In genomic region chr17:15384142-15384803, GRCh38 we compare ENCODE assay signal across 10 cellular contexts. TPM values are rescaled to one million over a fixed set of nuclear protein-coding genes. Genes with fewer than 3 reads are reported as not detected.
DNase-seq lines count a peak whose midpoint lies in the region; ATAC-seq, FAIRE-seq and TF ChIP-seq lines count a peak whose summit lies in the region.
"Had no signal": no experiment of that assay in that cellular context is flagged by ENCODE, and none has a peak within 500 bp of the region (broad histone marks: within the 10 kb centered on the region; RNA-seq: fewer than 3 reads in every experiment).

No MANE protein-coding gene starts in this region.

- no peak overlapping the region for H3K4me3 ChIP-seq in GM23338
- peak overlapping the region in 1 of 3 experiments; percentile 12 for H3K4me3 ChIP-seq in keratinocyte (ENCODE audit: control insufficient read depth in 2 of 3, extremely low read depth in 1 of 3, insufficient read depth in 2 of 3, low read depth in 1 of 3, low read length in 3 of 3)
- peak overlapping the region in 2 of 7 experiments; percentile 2 to 17 for H3K4me3 ChIP-seq in skin epidermis

- no peak overlapping the region for H3K9ac ChIP-seq in keratinocyte (ENCODE audit: control insufficient read depth, extremely low read depth, insufficient read depth, low read length)

- H3K4me1 ChIP-seq in GM23338 (ENCODE audit: insufficient read depth), result peaks cover 10% of the 10 kb centered on the region
- peaks cover 2% of the 10 kb centered on the region for H3K4me1 ChIP-seq in keratinocyte (ENCODE audit: control insufficient read depth, extremely low read depth, insufficient read depth, low read length)

- H3K9me3 Mint-ChIP-seq in GM23338, result no peaks in the 10 kb centered on the region

- H3K9me1 ChIP-seq in keratinocyte (ENCODE audit: control insufficient read depth, extremely low read depth, insufficient read depth, low read length), result no peaks in the 10 kb centered on the region

- H3K4me1 Mint-ChIP-seq in GM23338, result peaks cover 10% of the 10 kb centered on the region

- ATAC-seq in GM23338 (no peak), HG02623 (IDR thresholded peaks at IDR 0.05; ENCODE audit: unreplicated experiment) (no peak), GM19023 (IDR thresholded peaks at IDR 0.05; ENCODE audit: unreplicated experiment) (no peak)
- ATAC-seq: Panc1 had no signal

- H4K20me1 ChIP-seq in GM23338 (replicated peaks; ENCODE audit: insufficient read depth), result no peaks in the 10 kb centered on the region
- H4K20me1 ChIP-seq in keratinocyte (ENCODE audit: control insufficient read depth, extremely low read depth, insufficient read depth, low read length), result no peaks in the 10 kb centered on the region

- peaks cover 2% of the 10 kb centered on the region for H3K27me3 Mint-ChIP-seq in GM23338 (ENCODE audit: insufficient read depth, low read depth, poor library complexity)

- peak; percentile 15 for DNase-seq in GM23338 (ENCODE audit: low spot score)
- DNase-seq in caudate nucleus (lab: John Stamatoyannopoulos, UW), result peak in 31 of 61 donors; percentile 2 to 55 (median 21)
- no peak for DNase-seq in keratinocyte (ENCODE audit: low read depth, low spot score)
- no peak for DNase-seq in T-helper 9 cell
- DNase-seq in stimulated activated CD4-positive, alpha-beta T cell treated with anti-CD3 and anti-CD28 coated beads, Interleukin-12 subunit alpha, Interleukin-12 subunit beta, amount 100 ng/mL, for 4 hours, result no peak
- DNase-seq: DMS 273 treated with DMSO at 0.1 percent for 48 hours had no signal

- H2AFZ ChIP-seq in GM23338, result peak overlapping the region; percentile 85
- peak overlapping the region; percentile 73 for H2AFZ ChIP-seq in keratinocyte (ENCODE audit: control insufficient read depth, low read length)

- H3K9me3 ChIP-seq in keratinocyte (ENCODE audit: control insufficient read depth, low read depth, low read length), result no peaks in the 10 kb centered on the region

- dilution Hi-C loops in keratinocyte (cut with MboI; ENCODE audit: extremely low pct_ligation_motif_present, low sequenced_read_pairs), result no loop called here

- no peaks in the 10 kb centered on the region for H3K79me2 ChIP-seq in GM23338 (replicated peaks; ENCODE audit: insufficient read depth)
- no peaks in the 10 kb centered on the region for H3K79me2 ChIP-seq in keratinocyte (ENCODE audit: control insufficient read depth, insufficient read depth, low read length)

- TF ChIP-seq CTCF in GM23338 (conservative IDR thresholded peaks at IDR 0.05; ENCODE audit: low read depth in 2 of 2) (no peak), keratinocyte (optimal IDR thresholded peaks at IDR 0.05 in 1 of 3, IDR thresholded peaks at IDR 0.05 in 1 of 3, conservative IDR thresholded peaks at IDR 0.05 in 1 of 3; ENCODE audit: extremely low read depth in 1 of 3, insufficient read depth in 2 of 3, low read length in 3 of 3) (no peak)

- no peak overlapping the region for H3K27ac Mint-ChIP-seq in GM23338

- H3K4me2 ChIP-seq in GM23338 (peak overlapping the region; percentile 58), keratinocyte (ENCODE audit: control insufficient read depth, extremely low read depth, insufficient read depth, low read depth, low read length) (peak overlapping the region; percentile 67)

- no peaks in the 10 kb centered on the region for H3K27me3 ChIP-seq in GM23338 (ENCODE audit: insufficient read depth)
- H3K27me3 ChIP-seq in keratinocyte (ENCODE audit: control insufficient read depth, extremely low read depth, insufficient read depth, low read length), result no peaks in the 10 kb centered on the region

- FAIRE-seq in keratinocyte (lab: Jason Lieb, UNC), result peak; percentile 5

- H3K36me3 ChIP-seq in GM23338 (ENCODE audit: insufficient read depth), result no peaks in the 10 kb centered on the region
- no peaks in the 10 kb centered on the region for H3K36me3 ChIP-seq in keratinocyte (ENCODE audit: control insufficient read depth in 2 of 2, extremely low read depth in 1 of 2, insufficient read depth in 2 of 2, low read length in 2 of 2)

- H3K36me3 Mint-ChIP-seq in GM23338 (ENCODE audit: low read depth), result no peaks in the 10 kb centered on the region

- no peaks in the 10 kb centered on the region for H3F3A ChIP-seq in GM23338 (replicated peaks; ENCODE audit: low read depth)

- no peak overlapping the region; the same call in 2 of the 3 replicates for H3K4me3 Mint-ChIP-seq in GM23338

- H3K9me2 ChIP-seq in GM23338 (ENCODE audit: insufficient read depth), result no peaks in the 10 kb centered on the region; the same call in 1 of the 2 replicates

- no peak overlapping the region for H3K27ac ChIP-seq in GM23338 (ENCODE audit: low read depth)
- peak overlapping the region; percentile 36 for H3K27ac ChIP-seq in caudate nucleus (ENCODE audit: low read depth, low read length)
- no peak overlapping the region for H3K27ac ChIP-seq in keratinocyte (ENCODE audit: control insufficient read depth, insufficient read depth, low read length)
- H3K27ac ChIP-seq in skin epidermis, result peak overlapping the region in 14 of 21 experiments; percentile 7 to 82 (median 45)

TF ChIP-seq in GM23338, 12 proteins besides CTCF, POLR2A, EP300 and RAD21:
- TF ChIP-seq ETS1 (IDR thresholded peaks at IDR 0.05) (no peak), EZH2 (IDR thresholded peaks at IDR 0.05; ENCODE audit: low read depth, unreplicated experiment) (no peak)

RNA-seq across cellular contexts. Expression of gene TEKT3, which starts 42.9 kb away (rescaled TPM):
- 1.6 TPM in 2 replicates for total RNA-seq in GM23338 (2014; rRNA removed; shearing (Covaris generic))
- polyA plus RNA-seq in GM23338 (2016; fragmentation: Nextera tagmentation; extraction: Ambion mirVana), result 2.0 and 2.5 TPM in 2 replicates
- 0.12 to 0.19 TPM (median 0.16 TPM) in 3 replicates for polyA plus RNA-seq in keratinocyte
- not detected for polyA plus RNA-seq in keratinocyte (2011; ENCODE audit: low read depth)
- polyA plus RNA-seq in keratinocyte (2011; cell fraction: cytosol; rRNA removed), result 0.26 TPM in 1 of 2 replicates, not detected in the other
- 0.14 and 0.73 TPM in 2 replicates for polyA plus RNA-seq in keratinocyte (2011; cell fraction: nucleus; rRNA removed)
- polyA plus RNA-seq in keratinocyte (2012; ENCODE audit: low replicate concordance), result not detected in 2 replicates
- polyA minus RNA-seq in keratinocyte, result not detected in 3 replicates
- not detected for polyA minus RNA-seq in keratinocyte (2011; cell fraction: cytosol; rRNA and poly(A)+ RNA removed)
- polyA minus RNA-seq in keratinocyte (2011; cell fraction: nucleus; rRNA and poly(A)+ RNA removed), result not detected in 2 replicates

Comparison
In these comparisons a context has a peak if more than half of its experiments do, and no peak if none do; other contexts are left out.
1. DNase-seq: peak in GM23338 (single experiment) and caudate nucleus (31 of 61); none in keratinocyte (single experiment), T-helper 9 cell (single experiment) and stimulated activated CD4-positive, alpha-beta T cell treated with anti-CD3 and anti-CD28 coated beads, Interleukin-12 subunit alpha, Interleukin-12 subunit beta, amount 100 ng/mL, for 4 hours (single experiment).
2. H3K27ac ChIP-seq: peak in caudate nucleus (single experiment) and skin epidermis (14 of 21); none in GM23338 (single experiment) and keratinocyte (single experiment).